Comparison of ENCODE assay signal across 8 cellular contexts in the genomic region with DNA sequence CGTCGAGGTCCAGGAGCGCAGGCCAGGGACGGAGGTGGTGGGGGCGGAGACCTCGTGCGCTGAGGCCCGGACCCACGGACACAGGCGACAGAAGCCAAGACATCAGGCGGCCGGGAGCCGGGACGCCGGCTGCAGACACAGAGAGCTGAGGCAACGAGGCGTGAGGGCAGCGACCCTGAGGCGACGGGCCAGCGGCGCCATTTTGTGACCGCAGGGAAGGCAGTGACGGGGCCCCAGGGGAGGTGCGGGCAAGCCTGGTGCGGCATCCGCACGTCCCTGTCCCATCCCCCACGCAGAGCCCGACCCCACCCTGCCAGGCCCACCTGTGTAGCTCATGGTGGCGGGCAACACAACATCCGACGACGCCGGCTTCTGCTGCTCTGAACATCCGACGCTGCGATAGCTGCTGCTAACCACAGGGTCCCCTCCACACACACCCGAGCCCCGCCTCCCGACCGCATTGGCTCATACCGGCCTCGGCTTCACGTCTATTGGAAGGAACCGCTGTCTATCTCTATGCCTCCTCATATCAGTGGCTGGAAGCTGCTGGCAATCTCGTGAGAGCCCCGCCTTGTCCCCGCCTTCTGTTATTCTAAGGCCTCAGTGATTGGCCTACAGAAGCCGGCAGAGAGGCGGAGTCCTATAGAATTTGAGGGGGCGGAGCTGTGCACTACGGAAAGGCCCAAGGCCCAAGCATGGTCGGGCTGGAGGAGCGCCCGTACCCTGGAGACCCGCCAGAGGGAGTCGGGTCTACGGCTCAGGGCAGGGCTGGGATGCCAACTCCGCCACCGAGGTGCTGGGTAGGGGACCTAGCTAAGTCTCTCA. TPM values are rescaled to one million over a fixed set of nuclear protein-coding genes. Genes with fewer than 3 reads are reported as not detected.
A peak's percentile ranks its signal among the peaks of the same experiment; 100 is the strongest.
DNase-seq lines count a peak whose midpoint lies in the region; ATAC-seq and TF ChIP-seq lines count a peak whose summit lies in the region.

A gene with protein sequence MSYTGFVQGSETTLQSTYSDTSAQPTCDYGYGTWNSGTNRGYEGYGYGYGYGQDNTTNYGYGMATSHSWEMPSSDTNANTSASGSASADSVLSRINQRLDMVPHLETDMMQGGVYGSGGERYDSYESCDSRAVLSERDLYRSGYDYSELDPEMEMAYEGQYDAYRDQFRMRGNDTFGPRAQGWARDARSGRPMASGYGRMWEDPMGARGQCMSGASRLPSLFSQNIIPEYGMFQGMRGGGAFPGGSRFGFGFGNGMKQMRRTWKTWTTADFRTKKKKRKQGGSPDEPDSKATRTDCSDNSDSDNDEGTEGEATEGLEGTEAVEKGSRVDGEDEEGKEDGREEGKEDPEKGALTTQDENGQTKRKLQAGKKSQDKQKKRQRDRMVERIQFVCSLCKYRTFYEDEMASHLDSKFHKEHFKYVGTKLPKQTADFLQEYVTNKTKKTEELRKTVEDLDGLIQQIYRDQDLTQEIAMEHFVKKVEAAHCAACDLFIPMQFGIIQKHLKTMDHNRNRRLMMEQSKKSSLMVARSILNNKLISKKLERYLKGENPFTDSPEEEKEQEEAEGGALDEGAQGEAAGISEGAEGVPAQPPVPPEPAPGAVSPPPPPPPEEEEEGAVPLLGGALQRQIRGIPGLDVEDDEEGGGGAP (minus strand): TSS at position 401 of the 825 bp plus-strand sequence. CDS start 65 bp downstream, at position 336.

- H3K36me3 ChIP-seq in Karpas-422 (ENCODE audit: insufficient read depth, low read length): peaks cover 23% of the 10 kb centered on the region
- peaks cover 18 to 29% (median 23%) of the 10 kb centered on the region in 4 donors for H3K36me3 ChIP-seq in esophagus muscularis mucosa
- peaks cover 10 to 18% of the 10 kb centered on the region in 2 donors for H3K36me3 ChIP-seq in muscle layer of duodenum (ENCODE audit: control insufficient read depth in 1 of 2, insufficient read depth in 2 of 2, low read length in 2 of 2)

- no peak for TF ChIP-seq EP300 in esophagus muscularis mucosa (IDR thresholded peaks at IDR 0.05)

- peak; percentile 87 for ATAC-seq in GM21825 (IDR thresholded peaks at IDR 0.05; ENCODE audit: unreplicated experiment)

- peak within 1 kb of the TSS; percentile 94 for H3K9ac ChIP-seq in Karpas-422 (ENCODE audit: low read length)

- no peaks in the 10 kb centered on the region for H3K9me2 ChIP-seq in Karpas-422 (replicated peaks; ENCODE audit: insufficient read depth, low read length)

- H3K27ac ChIP-seq in Karpas-422 (ENCODE audit: low read length) (peak within 1 kb of the TSS; percentile 67), esophagus muscularis mucosa (replicated peaks in 1 of 4) (peak within 1 kb of the TSS; percentile 89 to 95 (median 91)), muscle layer of duodenum (ENCODE audit: low read length) (peak within 1 kb of the TSS; percentile 75)

- H2AFZ ChIP-seq in Karpas-422 (ENCODE audit: low read length): 0 out of 2 replicates have a peak within 1 kb of the TSS, but pooled peaks have one; percentile 57

- DNase-seq in Daoy (ENCODE audit: low read depth) (peak; percentile 99), Karpas-422 (peak; percentile 99), RKO (ENCODE audit: low spot score) (peak; percentile 100), activated T-helper 1 cell treated with Interleukin-2 at 50 U/mL for 16 hours (ENCODE audit: low read depth) (peak; percentile 96), esophagus muscularis mucosa (ENCODE audit: extremely low spot score) (peak; percentile 100)
- peak; percentile 97 to 99 for DNase-seq in stimulated activated CD8-positive, alpha-beta memory T cell treated with anti-CD3 and anti-CD28 coated beads, Interleukin-7, amount 100 ng/mL, for 4 hours (ENCODE audit: low read depth in 2 of 2)

- WGBS in esophagus muscularis mucosa: 1% methylated on average over 15 of the region's 61 CpGs

- H3K9me3 ChIP-seq in Karpas-422 (ENCODE audit: low read length): no peaks in the 10 kb centered on the region
- peaks cover 0 to 6% (median 2%) of the 10 kb centered on the region in 4 donors for H3K9me3 ChIP-seq in esophagus muscularis mucosa
- peaks cover 0 to 6% of the 10 kb centered on the region in 2 donors for H3K9me3 ChIP-seq in muscle layer of duodenum (ENCODE audit: control insufficient read depth in 1 of 2, low read length in 2 of 2)

- intact Hi-C loops in esophagus muscularis mucosa (cut with DNase I): no loop called here

- TF ChIP-seq CTCF in esophagus muscularis mucosa (IDR thresholded peaks at IDR 0.05): peak; percentile 25 to 61 (median 57)

- peak; percentile 91 for TF ChIP-seq POLR2A in esophagus muscularis mucosa (IDR thresholded peaks at IDR 0.05; ENCODE audit: low read depth)

- H3K4me2 ChIP-seq in Karpas-422 (ENCODE audit: low read depth, low read length, poor library complexity, severe bottlenecking): peak within 1 kb of the TSS; percentile 92

- H3K4me3 ChIP-seq in Karpas-422 (ENCODE audit: low read length) (peak within 1 kb of the TSS; percentile 94), esophagus muscularis mucosa (peak within 1 kb of the TSS; percentile 93 to 97 (median 96)), muscle layer of duodenum (ENCODE audit: low read depth in 1 of 2, low read length in 2 of 2) (peak within 1 kb of the TSS; percentile 99)

- H3K27me3 ChIP-seq in Karpas-422 (ENCODE audit: low read length) (no peaks in the 10 kb centered on the region), esophagus muscularis mucosa (no peaks in the 10 kb centered on the region), muscle layer of duodenum (ENCODE audit: low read depth, low read length) (no peaks in the 10 kb centered on the region)

- H4K20me1 ChIP-seq in Karpas-422 (ENCODE audit: insufficient read depth, low read depth, low read length): peaks cover 29% of the 10 kb centered on the region; the same call in 1 of the 2 replicates

- H3K4me1 ChIP-seq in Karpas-422 (ENCODE audit: low read length): peaks cover 20% of the 10 kb centered on the region
- peaks cover 40 to 53% (median 50%) of the 10 kb centered on the region in 4 donors for H3K4me1 ChIP-seq in esophagus muscularis mucosa
- peaks cover 21 to 42% of the 10 kb centered on the region in 2 donors for H3K4me1 ChIP-seq in muscle layer of duodenum (ENCODE audit: control insufficient read depth in 1 of 2, insufficient read depth in 2 of 2, low read length in 2 of 2)

- H3K79me2 ChIP-seq in Karpas-422 (ENCODE audit: low read length): peaks cover 47% of the 10 kb centered on the region

RNA-seq across cellular contexts. Expression of the gene that starts here (rescaled TPM):
- total RNA-seq in Daoy (2014; rRNA removed; shearing (Covaris generic)): 59.0 and 77.6 TPM in 2 replicates
- 82.4 and 108 TPM in 2 replicates for total RNA-seq in Karpas-422 (2014; rRNA removed; shearing (Covaris generic); ENCODE audit: low replicate concordance)
- total RNA-seq in esophagus muscularis mucosa: 10 to 100 TPM; 52.8 to 87.8 (median 69.4) TPM

Comparison
In these comparisons a context has a peak if more than half of its experiments do, and no peak if none do; other contexts are left out.
1. Peak in every context shown above with its lines: DNase-seq, ATAC-seq, H3K4me3 ChIP-seq and H3K27ac ChIP-seq.